Comparison of ENCODE assay signal across 8 cellular contexts in genomic region chr18:75208055-75208835, GRCh38. TPM values are rescaled to one million over a fixed set of nuclear protein-coding genes. Genes with fewer than 3 reads are reported as not detected.
DNase-seq lines count a peak whose midpoint lies in the region; ATAC-seq and TF ChIP-seq lines count a peak whose summit lies in the region.

No MANE protein-coding gene starts in this region.

- H3K27me3 ChIP-seq in GM06990 (replicated peaks; ENCODE audit: control insufficient read depth, insufficient read depth, low read length), result no peaks in the 10 kb centered on the region
- no peaks in the 10 kb centered on the region for H3K27me3 ChIP-seq in HCT116 (ENCODE audit: insufficient read depth, low read length)
- no peaks in the 10 kb centered on the region for H3K27me3 ChIP-seq in WERI-Rb-1 (ENCODE audit: insufficient read depth, low read depth, severe bottlenecking)

- H3K4me3 ChIP-seq in GM06990 (replicated peaks; ENCODE audit: low read depth, low read length) (peak overlapping the region; percentile 84), HCT116 (replicated peaks in 1 of 2; ENCODE audit: low read depth in 1 of 2, low read length in 2 of 2) (peak overlapping the region; percentile 75 to 93), WERI-Rb-1 (ENCODE audit: low read depth, low read length) (peak overlapping the region; percentile 52)

- intact Hi-C loops in HCT116 (cut with micrococcal nuclease), result no loop called here

- H3K27ac ChIP-seq in HCT116 (ENCODE audit: low read depth, low read length) (peak overlapping the region; percentile 96), WERI-Rb-1 (peak overlapping the region; percentile 97), caudate nucleus (ENCODE audit: low read depth, low read length) (peak overlapping the region; percentile 90)

- POLR2A ChIA-PET in HCT116 (lab: Charles Lee), result no interaction called here

- H3K36me3 ChIP-seq in GM06990 (ENCODE audit: control insufficient read depth, insufficient read depth, low read length), result no peaks in the 10 kb centered on the region; the same call in 1 of the 2 replicates
- H3K36me3 ChIP-seq in HCT116 (ENCODE audit: control insufficient read depth in 1 of 2, insufficient read depth in 2 of 2, low read length in 2 of 2), result no peaks in the 10 kb centered on the region
- H3K36me3 ChIP-seq in WERI-Rb-1, result no peaks in the 10 kb centered on the region

- no peaks in the 10 kb centered on the region for H3K9me2 ChIP-seq in HCT116 (ENCODE audit: insufficient read depth)

- peak overlapping the region; percentile 89 for H3K9ac ChIP-seq in HCT116 (ENCODE audit: low read length)

- no peaks in the 10 kb centered on the region for H3K9me3 ChIP-seq in HCT116 (ENCODE audit: control insufficient read depth in 1 of 2, insufficient read depth in 1 of 2, low read depth in 1 of 2, low read length in 2 of 2)
- no peaks in the 10 kb centered on the region for H3K9me3 ChIP-seq in WERI-Rb-1 (ENCODE audit: severe bottlenecking)

- TF ChIP-seq CTCF in GM06990 (IDR thresholded peaks at IDR 0.05; ENCODE audit: insufficient read depth, low read length, poor library complexity, severe bottlenecking), result no peak
- TF ChIP-seq CTCF in HCT116 (IDR thresholded peaks at IDR 0.05 in 2 of 3, conservative IDR thresholded peaks at IDR 0.05 in 1 of 3; ENCODE audit: borderline replicate concordance in 1 of 3, insufficient read depth in 1 of 3, low read depth in 2 of 3, low read length in 2 of 3), result 0 out of 6 replicates have a peak, but pooled peaks of 1 of the 3 experiments have one; percentile 10
- TF ChIP-seq CTCF in WERI-Rb-1 (IDR thresholded peaks at IDR 0.05; ENCODE audit: low read depth, low read length), result no peak

- CTCF ChIA-PET in HCT116 (lab: Charles Lee), result interaction anchor here (0.7 kb wide), 1 partner anchor 272 kb away, joined by 7 read pairs; no protein-coding TSS in a partner anchor

- peaks cover 21 to 29% of the 10 kb centered on the region in 2 experiments for H3K4me1 ChIP-seq in HCT116 (ENCODE audit: control insufficient read depth in 1 of 2, insufficient read depth in 2 of 2, low read length in 2 of 2)

- H3K79me2 ChIP-seq in HCT116 (ENCODE audit: insufficient read depth, low read length), result peaks cover 47% of the 10 kb centered on the region

- ATAC-seq in HCT116 (peak; percentile 28), left lobe of liver (peak; percentile 25)

- DNase-seq in GM06990 (ENCODE audit: extremely low read depth, insufficient read length) (peak; percentile 72), HCT116 (ENCODE audit: low read depth, low spot score) (no peak), NCI-H1048 (lab: John Stamatoyannopoulos, UW) (peak; percentile 41), WERI-Rb-1 (peak; percentile 72), caudate nucleus (lab: John Stamatoyannopoulos, UW) (peak in 41 of 61 donors; percentile 22 to 85 (median 60)), left lobe of liver (ENCODE audit: low spot score) (peak; percentile 64), superior temporal gyrus (ENCODE audit: extremely low spot score) (no peak)
- DNase-seq in stimulated activated CD4-positive, alpha-beta T cell treated with anti-CD3 and anti-CD28 coated beads, Interleukin-4, amount 100 ng/mL, for 48 hours (ENCODE audit: low read depth in 2 of 2), result peak; percentile 36 to 43

- no peak for TF ChIP-seq RAD21 in HCT116 (IDR thresholded peaks at IDR 0.05; ENCODE audit: low read depth)

- RAD21 ChIA-PET in HCT116 (lab: Charles Lee; ENCODE audit: low non-redundant PET in 1 of 2, low total read pairs in 2 of 2, uncharacterized antibody in 2 of 2, unreplicated experiment in 2 of 2), result no interaction called here

- no peak for TF ChIP-seq POLR2A in HCT116 (IDR thresholded peaks at IDR 0.05; ENCODE audit: borderline replicate concordance, extremely low read depth, insufficient read depth, insufficient read length)

- BruUV-seq in HCT116 (replicated peaks; lab: Mats Ljungman, UMichigan), result no TSS peak

- H2AFZ ChIP-seq in HCT116 (ENCODE audit: low read depth, low read length, poor library complexity, severe bottlenecking), result no peak overlapping the region

- H3K4me2 ChIP-seq in HCT116 (ENCODE audit: low read length), result peak overlapping the region; percentile 97

- H4K20me1 ChIP-seq in HCT116 (ENCODE audit: insufficient read depth), result no peaks in the 10 kb centered on the region

TF ChIP-seq in HCT116, 20 proteins besides CTCF, POLR2A, EP300 and RAD21:
- TF ChIP-seq POLR2AphosphoS5 (IDR thresholded peaks at IDR 0.05; ENCODE audit: low read depth, low read length), result no peak; the same call in none of the 2 replicates
- 0 out of 2 replicates have a peak, but pooled peaks have one; percentile 38 for TF ChIP-seq MAX (IDR thresholded peaks at IDR 0.05)
- TF ChIP-seq EGR1 (IDR thresholded peaks at IDR 0.05; ENCODE audit: low read depth), result peak; percentile 12; the same call in 1 of the 2 replicates

RNA-seq across cellular contexts. Expression of gene PTGR3, which starts 0.7 kb away (rescaled TPM):
- 25.3 TPM for total RNA-seq in HCT116 (2021; ENCODE audit: unreplicated experiment)
- 19.2 and 22.0 TPM in 2 replicates for polyA plus RNA-seq in HCT116 (2012)
- 25.4 TPM for total RNA-seq in left lobe of liver

RNA-seq across cellular contexts. Expression of gene TSHZ1, which starts 2.4 kb away (rescaled TPM):
- 5.7 TPM for total RNA-seq in HCT116 (2021; ENCODE audit: unreplicated experiment)
- polyA plus RNA-seq in HCT116 (2012), result 4.2 and 4.6 TPM in 2 replicates
- total RNA-seq in left lobe of liver, result 12.1 TPM

Comparison
In these comparisons a context has a peak if more than half of its experiments do, and no peak if none do; other contexts are left out.
1. DNase-seq: peak in GM06990 (single experiment), NCI-H1048 (single experiment), WERI-Rb-1 (single experiment), caudate nucleus (41 of 61), left lobe of liver (single experiment) and stimulated activated CD4-positive, alpha-beta T cell treated with anti-CD3 and anti-CD28 coated beads, Interleukin-4, amount 100 ng/mL, for 48 hours (2 of 2); none in HCT116 (single experiment) and superior temporal gyrus (single experiment).
2. Peak in every context shown above with its lines, with median percentiles within 50 percentile points of each other: H3K4me3 ChIP-seq and H3K27ac ChIP-seq.